32 cellular contexts compared by ENCODE assay signal in genomic region chr17:2995362-2995761, GRCh38.
DNase-seq lines count a peak whose midpoint lies in the region; ATAC-seq, FAIRE-seq and TF ChIP-seq lines count a peak whose summit lies in the region.
"Had no signal": no experiment of that assay in that cellular context is flagged by ENCODE, and none has a peak within 500 bp of the region (broad histone marks: within the 10 kb centered on the region; RNA-seq: fewer than 3 reads in every experiment).

No MANE protein-coding gene starts in this region.

- H3K27ac ChIP-seq in parathyroid adenoma (peak overlapping the region; percentile 55), upper lobe of right lung (no peak overlapping the region)
- H3K27ac ChIP-seq: brain microvascular endothelial cell, left lung, PC-9, psoas muscle had no signal

- H3K36me3 ChIP-seq in iPS-15b (ENCODE audit: control insufficient read depth, insufficient read depth, low read length) (peaks cover 5% of the 10 kb centered on the region), parathyroid adenoma (ENCODE audit: control insufficient read depth, insufficient read depth, low read length) (no peaks in the 10 kb centered on the region), upper lobe of right lung (no peaks in the 10 kb centered on the region)
- H3K36me3 ChIP-seq: brain microvascular endothelial cell, gastrocnemius medialis, HAP-1 had no signal

- H3K36me3 Mint-ChIP-seq in natural killer cell (peaks cover 9% of the 10 kb centered on the region), immature natural killer cell (peaks cover 9 to 47% (median 15%) of the 10 kb centered on the region in 3 donors)
- peaks cover 5% of the 10 kb centered on the region for H3K36me3 Mint-ChIP-seq in natural killer cell treated with Interleukin-12 subunit alpha and Interleukin-12 subunit beta and Interleukin-15 and Interleukin-18, amount 100 ng/mL, for 72 hours

- H3K9ac ChIP-seq in iPS-15b (ENCODE audit: low read depth, low read length) = peak overlapping the region; percentile 24
- H3K9ac ChIP-seq in parathyroid adenoma = no peak overlapping the region

- H3K4me1 Mint-ChIP-seq in natural killer cell (peaks cover 8 to 16% of the 10 kb centered on the region in 2 donors), immature natural killer cell (peaks cover 4 to 5% of the 10 kb centered on the region in 2 donors)
- H3K4me1 Mint-ChIP-seq in natural killer cell treated with Interleukin-12 subunit alpha and Interleukin-12 subunit beta and Interleukin-15 and Interleukin-18, amount 100 ng/mL, for 72 hours (ENCODE audit: low read depth in 2 of 2) = peaks cover 0 to 8% of the 10 kb centered on the region in 2 donors
- H3K4me1 Mint-ChIP-seq: activated naive CD4-positive, alpha-beta T cell treated with anti-CD3 and anti-CD28 coated beads, Interleukin-2, amount 10 ng/mL, durations not matched to agents 7 days and 5 days; CD4-positive, alpha-beta memory T cell; nephron; stimulated activated naive CD8-positive, alpha-beta T cell treated with anti-CD3 and anti-CD28 coated beads, Interleukin-15, amount 100 ng/mL, for 72 hours had no signal

- ATAC-seq in natural killer cell (no peak), upper lobe of right lung (no peak)
- ATAC-seq in natural killer cell treated with Interleukin-12 subunit alpha and Interleukin-12 subunit beta and Interleukin-15 and Interleukin-18, amount 100 ng/mL, for 72 hours = no peak
- ATAC-seq: activated T-cell treated with anti-CD3 and anti-CD28 coated beads, Interleukin-2, amount 50 U/mL, for 72 hours; left lung; stimulated activated naive CD8-positive, alpha-beta T cell treated with anti-CD3 and anti-CD28 coated beads, Interleukin-15, amount 100 ng/mL, for 72 hours had no signal

- H3K27me3 ChIP-seq in iPS-15b (ENCODE audit: control insufficient read depth, insufficient read depth, low read length) = no peaks in the 10 kb centered on the region
- no peaks in the 10 kb centered on the region for H3K27me3 ChIP-seq in parathyroid adenoma (ENCODE audit: control insufficient read depth, insufficient read depth, low read length)
- H3K27me3 ChIP-seq in upper lobe of right lung = no peaks in the 10 kb centered on the region
- H3K27me3 ChIP-seq: brain microvascular endothelial cell, esophagus muscularis mucosa, gastrocnemius medialis, left lung, tibial nerve had no signal

- H3K4me3 ChIP-seq in iPS-15b (ENCODE audit: low read depth, low read length) (no peak overlapping the region), parathyroid adenoma (ENCODE audit: low read depth, low read length) (no peak overlapping the region), upper lobe of right lung (no peak overlapping the region)
- H3K4me3 ChIP-seq: esophagus muscularis mucosa, gastrocnemius medialis, HAP-1, left lung, PC-9, psoas muscle, tibial nerve had no signal

- H3K9me3 ChIP-seq in iPS-15b (ENCODE audit: control insufficient read depth, insufficient read depth, low read length) (no peaks in the 10 kb centered on the region), parathyroid adenoma (ENCODE audit: control insufficient read depth, low read length) (no peaks in the 10 kb centered on the region), upper lobe of right lung (no peaks in the 10 kb centered on the region)
- H3K9me3 ChIP-seq: esophagus muscularis mucosa, gastrocnemius medialis, HAP-1, left lung, psoas muscle, tibial nerve had no signal

- H3K9me3 Mint-ChIP-seq in natural killer cell (no peaks in the 10 kb centered on the region), immature natural killer cell (no peaks in the 10 kb centered on the region)
- no peaks in the 10 kb centered on the region for H3K9me3 Mint-ChIP-seq in natural killer cell treated with Interleukin-12 subunit alpha and Interleukin-12 subunit beta and Interleukin-15 and Interleukin-18, amount 100 ng/mL, for 72 hours
- H3K9me3 Mint-ChIP-seq: activated naive CD4-positive, alpha-beta T cell treated with anti-CD3 and anti-CD28 coated beads, Interleukin-2, amount 10 ng/mL, durations not matched to agents 7 days and 5 days; activated T-cell treated with anti-CD3 and anti-CD28 coated beads, Interleukin-2, amount 50 U/mL, for 72 hours; nephron; stimulated activated naive CD8-positive, alpha-beta T cell treated with anti-CD3 and anti-CD28 coated beads, Interleukin-15, amount 100 ng/mL, for 72 hours had no signal

- H2AFZ ChIP-seq in parathyroid adenoma = peak overlapping the region; percentile 58
- H2AFZ ChIP-seq: PC-9 had no signal

- DNase-seq in natural killer cell (peak; percentile 11), upper lobe of right lung (peak; percentile 34), GM12891 (ENCODE audit: insufficient read length, low spot score) (no peak), immature natural killer cell (no peak)
- DNase-seq in natural killer cell treated with Interleukin-12 subunit alpha and Interleukin-12 subunit beta and Interleukin-15 and Interleukin-18, amount 100 ng/mL, for 72 hours (ENCODE audit: low spot score) = no peak
- no peak for DNase-seq in stimulated activated CD4-positive, alpha-beta T cell treated with anti-CD3 and anti-CD28 coated beads, Interleukin-4, amount 100 ng/mL, for 4 hours
- DNase-seq: activated CD4-positive, CD25-positive, alpha-beta regulatory T cell; activated naive CD4-positive, alpha-beta T cell treated with anti-CD3 and anti-CD28 coated beads, Interleukin-2, amount 10 ng/mL, durations not matched to agents 7 days and 5 days; activated T-cell treated with anti-CD3 and anti-CD28 coated beads, Interleukin-2, amount 50 U/mL, for 72 hours; brain microvascular endothelial cell; CD4-positive, alpha-beta memory T cell; EL; hippocampal formation; NCI-H1105; NCI-H1930; NCI-H526; NK-92 treated with Interleukin-12 subunit alpha and Interleukin-12 subunit beta, amount 100 ng/mL, for 24 hours; PC-9; SHP77 treated with DMSO at 0.1 percent for 48 hours; stimulated activated CD8-positive, alpha-beta memory T cell treated with anti-CD3 and anti-CD28 coated beads, Interleukin-4, amount 100 ng/mL, for 48 hours; stimulated activated naive CD8-positive, alpha-beta T cell treated with anti-CD3 and anti-CD28 coated beads, Interleukin-15, amount 100 ng/mL, for 72 hours; SW 1271 had no signal

- no peaks in the 10 kb centered on the region for H3K4me1 ChIP-seq in iPS-15b (ENCODE audit: control insufficient read depth, insufficient read depth, low read length)
- H3K4me1 ChIP-seq in parathyroid adenoma = peaks cover 3% of the 10 kb centered on the region
- peaks cover 3% of the 10 kb centered on the region for H3K4me1 ChIP-seq in upper lobe of right lung
- H3K4me1 ChIP-seq: gastrocnemius medialis, HAP-1, left lung, psoas muscle had no signal

- H3K4me3 Mint-ChIP-seq in natural killer cell = no peak overlapping the region
- H3K4me3 Mint-ChIP-seq in natural killer cell treated with Interleukin-12 subunit alpha and Interleukin-12 subunit beta and Interleukin-15 and Interleukin-18, amount 100 ng/mL, for 72 hours = no peak overlapping the region
- H3K4me3 Mint-ChIP-seq in immature natural killer cell = no peak overlapping the region
- H3K4me3 Mint-ChIP-seq: activated naive CD4-positive, alpha-beta T cell treated with anti-CD3 and anti-CD28 coated beads, Interleukin-2, amount 10 ng/mL, durations not matched to agents 7 days and 5 days; activated T-cell treated with anti-CD3 and anti-CD28 coated beads, Interleukin-2, amount 50 U/mL, for 72 hours; CD4-positive, alpha-beta memory T cell; nephron; stimulated activated naive CD8-positive, alpha-beta T cell treated with anti-CD3 and anti-CD28 coated beads, Interleukin-15, amount 100 ng/mL, for 72 hours had no signal

- H3K27me3 Mint-ChIP-seq in natural killer cell (ENCODE audit: low read depth in 2 of 2) (no peaks in the 10 kb centered on the region), immature natural killer cell (ENCODE audit: low read depth in 3 of 3) (peaks cover 12 to 56% (median 27%) of the 10 kb centered on the region in 3 donors)
- H3K27me3 Mint-ChIP-seq in natural killer cell treated with Interleukin-12 subunit alpha and Interleukin-12 subunit beta and Interleukin-15 and Interleukin-18, amount 100 ng/mL, for 72 hours = no peaks in the 10 kb centered on the region
- H3K27me3 Mint-ChIP-seq: activated naive CD4-positive, alpha-beta T cell treated with anti-CD3 and anti-CD28 coated beads, Interleukin-2, amount 10 ng/mL, durations not matched to agents 7 days and 5 days; CD4-positive, alpha-beta memory T cell; stimulated activated naive CD8-positive, alpha-beta T cell treated with anti-CD3 and anti-CD28 coated beads, Interleukin-15, amount 100 ng/mL, for 72 hours had no signal

- H3K79me2 ChIP-seq in parathyroid adenoma = no peaks in the 10 kb centered on the region

- intact Hi-C loops in natural killer cell (cut with micrococcal nuclease) (no loop called here), upper lobe of right lung (cut with DNase I) (no loop called here)

- TF ChIP-seq POLR2A in GM12891 (IDR thresholded peaks at IDR 0.05; ENCODE audit: low read depth, low read length) = no peak

- FAIRE-seq in GM12891 (lab: Jason Lieb, UNC) = no peak
- FAIRE-seq: colon had no signal

- H3K27ac Mint-ChIP-seq in natural killer cell (peak overlapping the region in 1 of 2 donors; percentile 45), immature natural killer cell (peak overlapping the region in 3 of 6 donors; percentile 50 to 69 (median 53))
- no peak overlapping the region for H3K27ac Mint-ChIP-seq in natural killer cell treated with Interleukin-12 subunit alpha and Interleukin-12 subunit beta and Interleukin-15 and Interleukin-18, amount 100 ng/mL, for 72 hours
- H3K27ac Mint-ChIP-seq: activated naive CD4-positive, alpha-beta T cell treated with anti-CD3 and anti-CD28 coated beads, Interleukin-2, amount 10 ng/mL, durations not matched to agents 7 days and 5 days; activated T-cell treated with anti-CD3 and anti-CD28 coated beads, Interleukin-2, amount 50 U/mL, for 72 hours had no signal

- peak overlapping the region; percentile 40 for H3K4me2 ChIP-seq in parathyroid adenoma (ENCODE audit: low read length)
- H3K4me2 ChIP-seq: PC-9 had no signal

- no peak for TF ChIP-seq CTCF in natural killer cell (IDR thresholded peaks at IDR 0.05)
- no peak for TF ChIP-seq CTCF in parathyroid adenoma (IDR thresholded peaks at IDR 0.05)
- TF ChIP-seq CTCF in upper lobe of right lung (IDR thresholded peaks at IDR 0.05) = no peak

TF ChIP-seq in GM12891, 5 proteins besides CTCF, POLR2A, EP300 and RAD21:
- TF ChIP-seq TAF1 (IDR thresholded peaks at IDR 0.05; ENCODE audit: low read depth, low read length) = no peak
- TF ChIP-seq POU2F2 (IDR thresholded peaks at IDR 0.05; ENCODE audit: low read depth, low read length) = no peak

Comparison
In these comparisons a context has a peak if more than half of its experiments do, and no peak if none do; other contexts are left out.
1. DNase-seq: peak in natural killer cell (single experiment) and upper lobe of right lung (single experiment); none in natural killer cell treated with Interleukin-12 subunit alpha and Interleukin-12 subunit beta and Interleukin-15 and Interleukin-18, amount 100 ng/mL, for 72 hours (single experiment), stimulated activated CD4-positive, alpha-beta T cell treated with anti-CD3 and anti-CD28 coated beads, Interleukin-4, amount 100 ng/mL, for 4 hours (0 of 2), GM12891 (single experiment) and immature natural killer cell (0 of 3).